ENCODE assay signal across 12 cellular contexts in genomic region chr11:45659818-45660160, GRCh38. TPM values are rescaled to one million over a fixed set of nuclear protein-coding genes. Genes with fewer than 3 reads are reported as not detected.
"Had no signal": no experiment of that assay in that cellular context is flagged by ENCODE, and none has a peak within 500 bp of the region (broad histone marks: within the 10 kb centered on the region; RNA-seq: fewer than 3 reads in every experiment).

No MANE protein-coding gene starts in this region.

- H3K36me3 Mint-ChIP-seq: activated CD8-positive, alpha-beta memory T cell treated with anti-CD3 and anti-CD28 coated beads, Interleukin-2, amount 10 ng/mL, durations not matched to agents 7 days and 5 days; activated naive CD8-positive, alpha-beta T cell treated with anti-CD3 and anti-CD28 coated beads, Interleukin-2, amount 10 ng/mL, durations not matched to agents 7 days and 5 days; natural killer cell treated with Interleukin-12 subunit alpha and Interleukin-12 subunit beta and Interleukin-15 and Interleukin-18, amount 100 ng/mL, for 72 hours had no signal

- ATAC-seq: activated CD4-positive, CD25-positive, alpha-beta regulatory T cell treated with anti-CD3 and anti-CD28 coated beads, Interleukin-2, amount 50 U/mL, for 24 hours; activated CD8-positive, alpha-beta memory T cell treated with anti-CD3 and anti-CD28 coated beads, Interleukin-2, amount 10 ng/mL, durations not matched to agents 7 days and 5 days; natural killer cell treated with Interleukin-12 subunit alpha and Interleukin-12 subunit beta and Interleukin-15 and Interleukin-18, amount 100 ng/mL, for 72 hours; T-helper 17 cell had no signal

- H3K36me3 ChIP-seq: esophagus squamous epithelium, tibial artery had no signal

- H3K9me3 ChIP-seq: esophagus squamous epithelium, tibial artery had no signal

- H3K4me3 ChIP-seq: esophagus squamous epithelium, tibial artery had no signal

- DNase-seq: activated CD4-positive, alpha-beta T cell treated with anti-CD3 and anti-CD28 coated beads, Interleukin-2, amount 50 U/mL, for 4 hours; activated CD8-positive, alpha-beta memory T cell treated with anti-CD3 and anti-CD28 coated beads, Interleukin-2, amount 10 ng/mL, durations not matched to agents 7 days and 5 days; activated gamma-delta T cell; activated naive CD8-positive, alpha-beta T cell treated with anti-CD3 and anti-CD28 coated beads, Interleukin-2, amount 10 ng/mL, durations not matched to agents 7 days and 5 days; activated T-cell treated with anti-CD3 and anti-CD28 coated beads, Interleukin-2, amount 50 U/mL, for 24 hours; esophagus squamous epithelium; foreskin fibroblast; mammary epithelial cell; T-helper 17 cell had no signal

- H3K27ac Mint-ChIP-seq: activated CD8-positive, alpha-beta memory T cell treated with anti-CD3 and anti-CD28 coated beads, Interleukin-2, amount 10 ng/mL, durations not matched to agents 7 days and 5 days; activated naive CD8-positive, alpha-beta T cell treated with anti-CD3 and anti-CD28 coated beads, Interleukin-2, amount 10 ng/mL, durations not matched to agents 7 days and 5 days; activated T-cell treated with anti-CD3 and anti-CD28 coated beads, Interleukin-2, amount 50 U/mL, for 24 hours; natural killer cell treated with Interleukin-12 subunit alpha and Interleukin-12 subunit beta and Interleukin-15 and Interleukin-18, amount 100 ng/mL, for 72 hours; T-helper 17 cell had no signal

- H3K9me3 Mint-ChIP-seq: activated naive CD8-positive, alpha-beta T cell treated with anti-CD3 and anti-CD28 coated beads, Interleukin-2, amount 10 ng/mL, durations not matched to agents 7 days and 5 days; activated T-cell treated with anti-CD3 and anti-CD28 coated beads, Interleukin-2, amount 50 U/mL, for 24 hours; natural killer cell treated with Interleukin-12 subunit alpha and Interleukin-12 subunit beta and Interleukin-15 and Interleukin-18, amount 100 ng/mL, for 72 hours had no signal

- H3K4me3 Mint-ChIP-seq: activated CD8-positive, alpha-beta memory T cell treated with anti-CD3 and anti-CD28 coated beads, Interleukin-2, amount 10 ng/mL, durations not matched to agents 7 days and 5 days; activated naive CD8-positive, alpha-beta T cell treated with anti-CD3 and anti-CD28 coated beads, Interleukin-2, amount 10 ng/mL, durations not matched to agents 7 days and 5 days; activated T-cell treated with anti-CD3 and anti-CD28 coated beads, Interleukin-2, amount 50 U/mL, for 24 hours; natural killer cell treated with Interleukin-12 subunit alpha and Interleukin-12 subunit beta and Interleukin-15 and Interleukin-18, amount 100 ng/mL, for 72 hours; T-helper 17 cell had no signal

RNA-seq across cellular contexts. Expression of gene CHST1, which starts 5.6 kb away (rescaled TPM):
- total RNA-seq: activated naive CD8-positive, alpha-beta T cell treated with anti-CD3 and anti-CD28 coated beads, Interleukin-2, amount 10 ng/mL, durations not matched to agents 7 days and 5 days; natural killer cell treated with Interleukin-12 subunit alpha and Interleukin-12 subunit beta and Interleukin-15 and Interleukin-18, amount 100 ng/mL, for 72 hours; T-helper 17 cell had no signal
